13 cellular contexts compared by ENCODE assay signal in the genomic region with DNA sequence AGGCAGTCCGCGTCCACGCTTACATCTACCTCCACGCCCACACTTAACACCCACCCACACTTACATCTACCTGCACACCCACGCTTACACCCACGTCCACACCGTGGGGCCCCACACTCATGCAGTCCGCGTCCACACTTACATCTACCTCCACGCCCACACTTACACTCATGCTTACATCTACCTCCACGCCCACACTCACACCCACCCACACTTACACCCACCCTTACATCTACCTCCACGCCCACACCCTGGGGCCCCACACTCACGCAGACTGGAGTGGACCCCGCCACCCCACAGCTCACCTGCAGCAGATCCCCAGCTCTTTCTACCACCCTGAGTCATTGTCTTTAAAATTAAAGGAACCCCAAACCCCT. TPM values are rescaled to one million over a fixed set of nuclear protein-coding genes. Genes with fewer than 3 reads are reported as not detected.
A peak's percentile ranks its signal among the peaks of the same experiment; 100 is the strongest.
DNase-seq lines count a peak whose midpoint lies in the region; ATAC-seq and TF ChIP-seq lines count a peak whose summit lies in the region.
"Had no signal": no experiment of that assay in that cellular context is flagged by ENCODE, and none has a peak within 500 bp of the region (broad histone marks: within the 10 kb centered on the region; RNA-seq: fewer than 3 reads in every experiment).

No MANE protein-coding gene starts in this region.

- peaks cover 3% of the 10 kb centered on the region for H3K4me1 Mint-ChIP-seq in activated CD8-positive, alpha-beta T cell treated with anti-CD3 and anti-CD28 coated beads for 36 hours (ENCODE audit: low read depth)
- no peaks in the 10 kb centered on the region for H3K4me1 Mint-ChIP-seq in activated CD8-positive, alpha-beta T cell treated with anti-CD3 and anti-CD28 coated beads, Interleukin-2, amount 10 ng/mL, durations not matched to agents 7 days and 5 days (ENCODE audit: low read depth)
- H3K4me1 Mint-ChIP-seq in osteocyte (ENCODE audit: unreplicated experiment): no peaks in the 10 kb centered on the region
- H3K4me1 Mint-ChIP-seq in stimulated activated effector memory CD8-positive, alpha-beta T cell treated with anti-CD3 and anti-CD28 coated beads, Interleukin-12 subunit alpha, Interleukin-12 subunit beta, amount 100 ng/mL, for 72 hours: peaks cover 9% of the 10 kb centered on the region

- H3K27me3 ChIP-seq in body of pancreas: no peaks in the 10 kb centered on the region

- intact Hi-C loops in activated CD8-positive, alpha-beta T cell treated with anti-CD3 and anti-CD28 coated beads for 36 hours (cut with micrococcal nuclease): no loop called here
- intact Hi-C loops in body of pancreas (cut with DNase I): no loop called here

- POLR2A ChIA-PET in activated CD8-positive, alpha-beta T cell treated with anti-CD3 and anti-CD28 coated beads for 36 hours (lab: Charles Lee): no interaction called here
- POLR2A ChIA-PET in activated CD8-positive, alpha-beta T cell treated with anti-CD3 and anti-CD28 coated beads, Interleukin-2, amount 10 ng/mL, durations not matched to agents 7 days and 5 days (lab: Charles Lee): no interaction called here

- no peak for TF ChIP-seq CTCF in activated CD8-positive, alpha-beta T cell treated with anti-CD3 and anti-CD28 coated beads for 36 hours (IDR thresholded peaks at IDR 0.05)
- no peak for TF ChIP-seq CTCF in body of pancreas (IDR thresholded peaks at IDR 0.05)
- no peak for TF ChIP-seq CTCF in osteocyte (IDR thresholded peaks at IDR 0.05)

- no peaks in the 10 kb centered on the region for H3K9me3 Mint-ChIP-seq in activated CD8-positive, alpha-beta T cell treated with anti-CD3 and anti-CD28 coated beads for 36 hours
- H3K9me3 Mint-ChIP-seq in activated CD8-positive, alpha-beta T cell treated with anti-CD3 and anti-CD28 coated beads, Interleukin-2, amount 10 ng/mL, durations not matched to agents 7 days and 5 days (ENCODE audit: insufficient read depth): no peaks in the 10 kb centered on the region
- H3K9me3 Mint-ChIP-seq in osteocyte (ENCODE audit: unreplicated experiment): no peaks in the 10 kb centered on the region
- peaks cover 5% of the 10 kb centered on the region for H3K9me3 Mint-ChIP-seq in stimulated activated effector memory CD8-positive, alpha-beta T cell treated with anti-CD3 and anti-CD28 coated beads, Interleukin-12 subunit alpha, Interleukin-12 subunit beta, amount 100 ng/mL, for 72 hours
- H3K9me3 Mint-ChIP-seq: GM23338 had no signal

- peak; percentile 80 for DNase-seq in activated CD8-positive, alpha-beta T cell treated with anti-CD3 and anti-CD28 coated beads for 36 hours
- DNase-seq in activated CD8-positive, alpha-beta T cell treated with anti-CD3 and anti-CD28 coated beads, Interleukin-2, amount 10 ng/mL, durations not matched to agents 7 days and 5 days: no peak
- DNase-seq in body of pancreas (peak in 1 of 4 donors; percentile 30), osteocyte (ENCODE audit: extremely low spot score, unreplicated experiment) (peak; percentile 85), NCI-H1092 (lab: John Stamatoyannopoulos, UW) (no peak), NCI-H345 (lab: John Stamatoyannopoulos, UW) (no peak)
- no peak for DNase-seq in stimulated activated effector memory CD8-positive, alpha-beta T cell treated with anti-CD3 and anti-CD28 coated beads, Interleukin-12 subunit alpha, Interleukin-12 subunit beta, amount 100 ng/mL, for 72 hours (ENCODE audit: low spot score in 2 of 2)
- DNase-seq: KBM-7, NCI-H2029 treated with DMSO at 0.1 percent for 48 hours, WERI-Rb-1 had no signal

- H3K36me3 Mint-ChIP-seq in activated CD8-positive, alpha-beta T cell treated with anti-CD3 and anti-CD28 coated beads for 36 hours (ENCODE audit: low read depth): peaks cover 5% of the 10 kb centered on the region
- H3K36me3 Mint-ChIP-seq in activated CD8-positive, alpha-beta T cell treated with anti-CD3 and anti-CD28 coated beads, Interleukin-2, amount 10 ng/mL, durations not matched to agents 7 days and 5 days (ENCODE audit: low read depth): no peaks in the 10 kb centered on the region
- peaks cover 35% of the 10 kb centered on the region for H3K36me3 Mint-ChIP-seq in osteocyte (ENCODE audit: unreplicated experiment)
- peaks cover 12% of the 10 kb centered on the region for H3K36me3 Mint-ChIP-seq in stimulated activated effector memory CD8-positive, alpha-beta T cell treated with anti-CD3 and anti-CD28 coated beads, Interleukin-12 subunit alpha, Interleukin-12 subunit beta, amount 100 ng/mL, for 72 hours

- CTCF ChIA-PET in activated CD8-positive, alpha-beta T cell treated with anti-CD3 and anti-CD28 coated beads for 36 hours (lab: Charles Lee): no interaction called here
- CTCF ChIA-PET in activated CD8-positive, alpha-beta T cell treated with anti-CD3 and anti-CD28 coated beads, Interleukin-2, amount 10 ng/mL, durations not matched to agents 7 days and 5 days (lab: Charles Lee): no interaction called here

- no peak overlapping the region for H3K4me3 ChIP-seq in body of pancreas
- H3K4me3 ChIP-seq: GM23338 had no signal

- H3K36me3 ChIP-seq in body of pancreas (replicated peaks in 1 of 2; ENCODE audit: insufficient read depth in 1 of 2, low read depth in 2 of 2): no peaks in the 10 kb centered on the region

- ATAC-seq in activated CD8-positive, alpha-beta T cell treated with anti-CD3 and anti-CD28 coated beads for 36 hours: peak; percentile 66
- no peak for ATAC-seq in activated CD8-positive, alpha-beta T cell treated with anti-CD3 and anti-CD28 coated beads, Interleukin-2, amount 10 ng/mL, durations not matched to agents 7 days and 5 days
- ATAC-seq in body of pancreas (peak; percentile 30), HG03378 (IDR thresholded peaks at IDR 0.05; ENCODE audit: unreplicated experiment) (no peak)
- peak; percentile 52 for ATAC-seq in stimulated activated effector memory CD8-positive, alpha-beta T cell treated with anti-CD3 and anti-CD28 coated beads, Interleukin-12 subunit alpha, Interleukin-12 subunit beta, amount 100 ng/mL, for 72 hours
- ATAC-seq: GM23338 had no signal

- no peaks in the 10 kb centered on the region for H3K9me3 ChIP-seq in body of pancreas

- H3K27ac ChIP-seq in body of pancreas: no peak overlapping the region
- H3K27ac ChIP-seq: WERI-Rb-1 had no signal

- H3K4me3 Mint-ChIP-seq in activated CD8-positive, alpha-beta T cell treated with anti-CD3 and anti-CD28 coated beads for 36 hours: no peak overlapping the region
- H3K4me3 Mint-ChIP-seq in activated CD8-positive, alpha-beta T cell treated with anti-CD3 and anti-CD28 coated beads, Interleukin-2, amount 10 ng/mL, durations not matched to agents 7 days and 5 days: no peak overlapping the region
- no peak overlapping the region for H3K4me3 Mint-ChIP-seq in osteocyte (ENCODE audit: unreplicated experiment)
- no peak overlapping the region for H3K4me3 Mint-ChIP-seq in stimulated activated effector memory CD8-positive, alpha-beta T cell treated with anti-CD3 and anti-CD28 coated beads, Interleukin-12 subunit alpha, Interleukin-12 subunit beta, amount 100 ng/mL, for 72 hours
- H3K4me3 Mint-ChIP-seq: brain, GM23338 had no signal

- WGBS in body of pancreas, 2 donors: 67 to 85% methylated on average over 11 to 12 of the region's 14 CpGs

- TF ChIP-seq POLR2A in body of pancreas (IDR thresholded peaks at IDR 0.05): no peak

- H3K27ac Mint-ChIP-seq in activated CD8-positive, alpha-beta T cell treated with anti-CD3 and anti-CD28 coated beads for 36 hours: peak overlapping the region; percentile 8
- H3K27ac Mint-ChIP-seq in activated CD8-positive, alpha-beta T cell treated with anti-CD3 and anti-CD28 coated beads, Interleukin-2, amount 10 ng/mL, durations not matched to agents 7 days and 5 days: no peak overlapping the region
- no peak overlapping the region for H3K27ac Mint-ChIP-seq in osteocyte (ENCODE audit: unreplicated experiment)
- H3K27ac Mint-ChIP-seq in stimulated activated effector memory CD8-positive, alpha-beta T cell treated with anti-CD3 and anti-CD28 coated beads, Interleukin-12 subunit alpha, Interleukin-12 subunit beta, amount 100 ng/mL, for 72 hours: peak overlapping the region; percentile 95
- H3K27ac Mint-ChIP-seq: GM23338 had no signal

- H3K27me3 Mint-ChIP-seq in activated CD8-positive, alpha-beta T cell treated with anti-CD3 and anti-CD28 coated beads for 36 hours: no peaks in the 10 kb centered on the region
- no peaks in the 10 kb centered on the region for H3K27me3 Mint-ChIP-seq in activated CD8-positive, alpha-beta T cell treated with anti-CD3 and anti-CD28 coated beads, Interleukin-2, amount 10 ng/mL, durations not matched to agents 7 days and 5 days (ENCODE audit: low read depth)
- no peaks in the 10 kb centered on the region for H3K27me3 Mint-ChIP-seq in osteocyte (ENCODE audit: unreplicated experiment)
- H3K27me3 Mint-ChIP-seq: brain had no signal

- H3K4me1 ChIP-seq in body of pancreas: no peaks in the 10 kb centered on the region

RNA-seq across cellular contexts. Expression of a gene that starts 32.4 kb away (rescaled TPM):
- total RNA-seq in activated CD8-positive, alpha-beta T cell treated with anti-CD3 and anti-CD28 coated beads for 36 hours: 1 to 10 TPM; 6.0 to 6.6 TPM
- total RNA-seq in activated CD8-positive, alpha-beta T cell treated with anti-CD3 and anti-CD28 coated beads, Interleukin-2, amount 10 ng/mL, durations not matched to agents 7 days and 5 days: 10 to 100 TPM; 15.0 to 15.7 TPM
- total RNA-seq in body of pancreas: 10 to 100 TPM; 31.9 to 46.5 TPM
- 12.9 and 14.6 TPM in 2 replicates for total RNA-seq in osteocyte

RNA-seq across cellular contexts. Expression of a gene that starts 32.6 kb away (rescaled TPM):
- 1 to 10 TPM; 2.7 to 3.5 TPM for total RNA-seq in activated CD8-positive, alpha-beta T cell treated with anti-CD3 and anti-CD28 coated beads for 36 hours
- total RNA-seq in activated CD8-positive, alpha-beta T cell treated with anti-CD3 and anti-CD28 coated beads, Interleukin-2, amount 10 ng/mL, durations not matched to agents 7 days and 5 days: 1 to 10 TPM; 3.3 to 3.8 TPM
- 10 to 100 TPM in 1 of 2 donors, 1 to 10 TPM in 1; 6.5 to 24.7 TPM for total RNA-seq in body of pancreas
- 17.9 and 18.9 TPM in 2 replicates for total RNA-seq in osteocyte

RNA-seq across cellular contexts. Expression of a gene that starts 56.8 kb away (rescaled TPM):
- total RNA-seq in activated CD8-positive, alpha-beta T cell treated with anti-CD3 and anti-CD28 coated beads for 36 hours: 10 to 100 TPM; 29.3 to 31.4 TPM
- 10 to 100 TPM; 19.1 to 21.1 TPM for total RNA-seq in activated CD8-positive, alpha-beta T cell treated with anti-CD3 and anti-CD28 coated beads, Interleukin-2, amount 10 ng/mL, durations not matched to agents 7 days and 5 days
- total RNA-seq in body of pancreas: 1 to 10 TPM in 1 of 2 donors, under 1 TPM in 1; 0.78 to 4.0 TPM
- 15.7 and 17.3 TPM in 2 replicates for total RNA-seq in osteocyte

Comparison
In these comparisons a context has a peak if more than half of its experiments do, and no peak if none do; other contexts are left out.
1. ATAC-seq: peak in activated CD8-positive, alpha-beta T cell treated with anti-CD3 and anti-CD28 coated beads for 36 hours (single experiment), body of pancreas (single experiment) and stimulated activated effector memory CD8-positive, alpha-beta T cell treated with anti-CD3 and anti-CD28 coated beads, Interleukin-12 subunit alpha, Interleukin-12 subunit beta, amount 100 ng/mL, for 72 hours (single experiment); none in activated CD8-positive, alpha-beta T cell treated with anti-CD3 and anti-CD28 coated beads, Interleukin-2, amount 10 ng/mL, durations not matched to agents 7 days and 5 days (single experiment) and HG03378 (single experiment).
2. DNase-seq: peak in activated CD8-positive, alpha-beta T cell treated with anti-CD3 and anti-CD28 coated beads for 36 hours (single experiment) and osteocyte (single experiment); none in activated CD8-positive, alpha-beta T cell treated with anti-CD3 and anti-CD28 coated beads, Interleukin-2, amount 10 ng/mL, durations not matched to agents 7 days and 5 days (single experiment), stimulated activated effector memory CD8-positive, alpha-beta T cell treated with anti-CD3 and anti-CD28 coated beads, Interleukin-12 subunit alpha, Interleukin-12 subunit beta, amount 100 ng/mL, for 72 hours (0 of 2), NCI-H1092 (single experiment) and NCI-H345 (single experiment).
3. H3K27ac Mint-ChIP-seq: peak in activated CD8-positive, alpha-beta T cell treated with anti-CD3 and anti-CD28 coated beads for 36 hours (single experiment) and stimulated activated effector memory CD8-positive, alpha-beta T cell treated with anti-CD3 and anti-CD28 coated beads, Interleukin-12 subunit alpha, Interleukin-12 subunit beta, amount 100 ng/mL, for 72 hours (single experiment); none in activated CD8-positive, alpha-beta T cell treated with anti-CD3 and anti-CD28 coated beads, Interleukin-2, amount 10 ng/mL, durations not matched to agents 7 days and 5 days (single experiment) and osteocyte (single experiment).